Comparison of ENCODE assay signal across 19 cellular contexts in genomic region chr14:33777651-33778050, GRCh38.
DNase-seq lines count a peak whose midpoint lies in the region; ATAC-seq and TF ChIP-seq lines count a peak whose summit lies in the region.
"Had no signal": no experiment of that assay in that cellular context is flagged by ENCODE, and none has a peak within 500 bp of the region (broad histone marks: within the 10 kb centered on the region; RNA-seq: fewer than 3 reads in every experiment).

No MANE protein-coding gene starts in this region.

- peaks cover 8% of the 10 kb centered on the region for H3F3A ChIP-seq in smooth muscle cell (ENCODE audit: low read depth)

- TF ChIP-seq POLR2A in esophagus muscularis mucosa (IDR thresholded peaks at IDR 0.05; ENCODE audit: low read depth) = no peak

- H3K27ac ChIP-seq in mammary epithelial cell (ENCODE audit: insufficient read depth, low read depth, low read length) = no peak overlapping the region
- peak overlapping the region; percentile 75 for H3K27ac ChIP-seq in smooth muscle cell (ENCODE audit: low read depth)
- no peak overlapping the region for H3K27ac ChIP-seq in esophagus muscularis mucosa (replicated peaks in 1 of 4)
- H3K27ac ChIP-seq: 22Rv1; BLaER1 treated with 17β-estradiol and CSF1 and Interleukin-3, amounts not matched to agents 10 nM and 100 nM; SK-N-MC had no signal

- no peak overlapping the region for H3K4me3 ChIP-seq in mammary epithelial cell (replicated peaks in 1 of 3; ENCODE audit: insufficient read depth in 1 of 3, low read depth in 2 of 3, low read length in 3 of 3)
- H3K4me3 ChIP-seq in smooth muscle cell = no peak overlapping the region
- no peak overlapping the region for H3K4me3 ChIP-seq in esophagus muscularis mucosa
- H3K4me3 ChIP-seq: BLaER1 treated with 17β-estradiol and CSF1 and Interleukin-3, amounts not matched to agents 10 nM and 100 nM; SK-N-MC had no signal

- BruUV-seq in mammary epithelial cell (replicated peaks; lab: Mats Ljungman, UMichigan) = no TSS peak

- no peak overlapping the region for H3K4me2 ChIP-seq in mammary epithelial cell (ENCODE audit: insufficient read depth, low read depth, low read length)
- peak overlapping the region; percentile 62 for H3K4me2 ChIP-seq in smooth muscle cell
- H3K4me2 ChIP-seq: BLaER1 treated with 17β-estradiol and CSF1 and Interleukin-3, amounts not matched to agents 10 nM and 100 nM had no signal

- H3K36me3 ChIP-seq in mammary epithelial cell (ENCODE audit: insufficient read depth, low read length) (no peaks in the 10 kb centered on the region), smooth muscle cell (ENCODE audit: low read depth) (no peaks in the 10 kb centered on the region), esophagus muscularis mucosa (no peaks in the 10 kb centered on the region)
- H3K36me3 ChIP-seq: BLaER1 treated with 17β-estradiol and CSF1 and Interleukin-3, amounts not matched to agents 10 nM and 100 nM had no signal

- CTCF ChIA-PET in mammary epithelial cell (lab: Charles Lee; ENCODE audit: low non-redundant PET) = no interaction called here

- H2AFZ ChIP-seq in mammary epithelial cell (ENCODE audit: low read depth, low read length) (no peak overlapping the region), smooth muscle cell (ENCODE audit: low read depth) (peak overlapping the region; percentile 33)

- no peak overlapping the region for H3K27ac Mint-ChIP-seq in activated CD4-positive, alpha-beta T cell treated with anti-CD3 and anti-CD28 coated beads, Interleukin-2, amount 10 ng/mL, durations not matched to agents 24 days and 14 days

- H3K36me3 Mint-ChIP-seq in activated CD4-positive, alpha-beta T cell treated with anti-CD3 and anti-CD28 coated beads, Interleukin-2, amount 10 ng/mL, durations not matched to agents 24 days and 14 days (ENCODE audit: low read depth) = no peaks in the 10 kb centered on the region

- 57% methylated on average over 7 of the region's 7 CpGs for WGBS in mammary epithelial cell (ENCODE audit: low coverage, missing lambda C conversion rate)
- 3% methylated on average over 7 of the region's 7 CpGs for WGBS in smooth muscle cell (ENCODE audit: low lambda C conversion rate)
- 46% methylated on average over 7 of the region's 7 CpGs for WGBS in esophagus muscularis mucosa

- H3K9ac ChIP-seq in mammary epithelial cell (ENCODE audit: insufficient read depth, low read length) = no peak overlapping the region
- no peak overlapping the region for H3K9ac ChIP-seq in smooth muscle cell (ENCODE audit: low read depth)
- H3K9ac ChIP-seq: BLaER1 treated with 17β-estradiol and CSF1 and Interleukin-3, amounts not matched to agents 10 nM and 100 nM had no signal

- in situ Hi-C loops in mammary epithelial cell (cut with MboI; ENCODE audit: low sequenced_read_pairs in 2 of 2) = loop anchor here in 1 of 2 donors (25.0 kb wide), 3 partner anchors 315 to 1190 kb away; no protein-coding TSS in a partner anchor

- no peak for TF ChIP-seq EP300 in esophagus muscularis mucosa (IDR thresholded peaks at IDR 0.05)

- TF ChIP-seq CTCF in mammary epithelial cell (conservative IDR thresholded peaks at IDR 0.05 in 1 of 2, IDR thresholded peaks at IDR 0.05 in 1 of 2; ENCODE audit: extremely low read depth in 1 of 2, insufficient read depth in 1 of 2, low read depth in 1 of 2, low read length in 2 of 2) = no peak
- TF ChIP-seq CTCF in smooth muscle cell (IDR thresholded peaks at IDR 0.05; ENCODE audit: borderline replicate concordance, insufficient read depth, poor library complexity, severe bottlenecking) = no peak
- no peak for TF ChIP-seq CTCF in esophagus muscularis mucosa (IDR thresholded peaks at IDR 0.05)

- peak; percentile 41 for DNase-seq in activated CD4-positive, alpha-beta T cell treated with anti-CD3 and anti-CD28 coated beads, Interleukin-2, amount 10 ng/mL, durations not matched to agents 24 days and 14 days
- DNase-seq in activated CD4-positive, alpha-beta T cell treated with anti-CD3 and anti-CD28 coated beads for 48 hours = no peak
- DNase-seq in NCI-H226 = peak; percentile 49
- DNase-seq in mammary epithelial cell = peak; percentile 5
- no peak for DNase-seq in smooth muscle cell (lab: John Stamatoyannopoulos, UW; ENCODE audit: unreplicated experiment)
- no peak for DNase-seq in DMS153 treated with DMSO at 0.1 percent for 48 hours (lab: John Stamatoyannopoulos, UW; ENCODE audit: unreplicated experiment)
- DNase-seq in esophagus muscularis mucosa (ENCODE audit: extremely low spot score) = no peak
- DNase-seq: DMS153; GF-D8; IMR-90; NCI-H146; NCI-H2081 treated with DMSO at 0.1 percent for 48 hours; NCI-H526 treated with DMSO at 0.1 percent for 48 hours; NK-92 treated with Interleukin-12 subunit alpha and Interleukin-12 subunit beta, amount 100 ng/mL, for 24 hours; OCI-M1 had no signal

- peaks cover 10% of the 10 kb centered on the region for H3K27me3 Mint-ChIP-seq in activated CD4-positive, alpha-beta T cell treated with anti-CD3 and anti-CD28 coated beads, Interleukin-2, amount 10 ng/mL, durations not matched to agents 24 days and 14 days

- peaks cover 3% of the 10 kb centered on the region for H3K4me1 ChIP-seq in mammary epithelial cell (ENCODE audit: insufficient read depth, low read length)
- peaks cover 19% of the 10 kb centered on the region for H3K4me1 ChIP-seq in smooth muscle cell (ENCODE audit: low read depth)
- peaks cover 0 to 17% (median 4%) of the 10 kb centered on the region in 4 donors for H3K4me1 ChIP-seq in esophagus muscularis mucosa

- H4K20me1 ChIP-seq in mammary epithelial cell (ENCODE audit: insufficient read depth, low read length) = no peaks in the 10 kb centered on the region
- H4K20me1 ChIP-seq in smooth muscle cell (ENCODE audit: low read depth) = no peaks in the 10 kb centered on the region
- H4K20me1 ChIP-seq: BLaER1 treated with 17β-estradiol and CSF1 and Interleukin-3, amounts not matched to agents 10 nM and 100 nM had no signal

- dilution Hi-C loops in mammary epithelial cell (cut with HindIII; ENCODE audit: low sequenced_read_pairs) = loop anchor here (25.0 kb wide), 1 partner anchor 1190 kb away; no protein-coding TSS in a partner anchor

- H3K4me3 Mint-ChIP-seq in activated CD4-positive, alpha-beta T cell treated with anti-CD3 and anti-CD28 coated beads, Interleukin-2, amount 10 ng/mL, durations not matched to agents 24 days and 14 days = no peak overlapping the region

- no peaks in the 10 kb centered on the region for H3K4me1 Mint-ChIP-seq in activated CD4-positive, alpha-beta T cell treated with anti-CD3 and anti-CD28 coated beads, Interleukin-2, amount 10 ng/mL, durations not matched to agents 24 days and 14 days

- H3K27me3 ChIP-seq in mammary epithelial cell (ENCODE audit: insufficient read depth, low read length) (no peaks in the 10 kb centered on the region), smooth muscle cell (ENCODE audit: low read depth) (no peaks in the 10 kb centered on the region), esophagus muscularis mucosa (no peaks in the 10 kb centered on the region)
- H3K27me3 ChIP-seq: BLaER1 treated with 17β-estradiol and CSF1 and Interleukin-3, amounts not matched to agents 10 nM and 100 nM had no signal

- H3K79me2 ChIP-seq in mammary epithelial cell (ENCODE audit: insufficient read depth, low read length) (no peaks in the 10 kb centered on the region), smooth muscle cell (ENCODE audit: low read depth) (no peaks in the 10 kb centered on the region)

- no peaks in the 10 kb centered on the region for H3K9me3 Mint-ChIP-seq in activated CD4-positive, alpha-beta T cell treated with anti-CD3 and anti-CD28 coated beads, Interleukin-2, amount 10 ng/mL, durations not matched to agents 24 days and 14 days

- intact Hi-C loops in activated CD4-positive, alpha-beta T cell treated with anti-CD3 and anti-CD28 coated beads, Interleukin-2, amount 10 ng/mL, durations not matched to agents 24 days and 14 days (cut with micrococcal nuclease) = no loop called here
- intact Hi-C loops in mammary epithelial cell (cut with micrococcal nuclease) = no loop called here
- intact Hi-C loops in esophagus muscularis mucosa (cut with DNase I) = no loop called here

- H3K9me3 ChIP-seq in mammary epithelial cell (replicated peaks; ENCODE audit: insufficient read depth, low read length) (no peaks in the 10 kb centered on the region), smooth muscle cell (replicated peaks; ENCODE audit: low read depth) (no peaks in the 10 kb centered on the region), esophagus muscularis mucosa (no peaks in the 10 kb centered on the region)
- H3K9me3 ChIP-seq: BLaER1 treated with 17β-estradiol and CSF1 and Interleukin-3, amounts not matched to agents 10 nM and 100 nM had no signal

- ATAC-seq in GM21619 (IDR thresholded peaks at IDR 0.05; ENCODE audit: unreplicated experiment) = no peak

Comparison
In these comparisons a context has a peak if more than half of its experiments do, and no peak if none do; other contexts are left out.
1. DNase-seq: peak in activated CD4-positive, alpha-beta T cell treated with anti-CD3 and anti-CD28 coated beads, Interleukin-2, amount 10 ng/mL, durations not matched to agents 24 days and 14 days (single experiment), NCI-H226 (single experiment) and mammary epithelial cell (single experiment); none in activated CD4-positive, alpha-beta T cell treated with anti-CD3 and anti-CD28 coated beads for 48 hours (single experiment), smooth muscle cell (single experiment), DMS153 treated with DMSO at 0.1 percent for 48 hours (single experiment) and esophagus muscularis mucosa (single experiment).